Comparison of ENCODE assay signal across 11 cellular contexts in the genomic region with DNA sequence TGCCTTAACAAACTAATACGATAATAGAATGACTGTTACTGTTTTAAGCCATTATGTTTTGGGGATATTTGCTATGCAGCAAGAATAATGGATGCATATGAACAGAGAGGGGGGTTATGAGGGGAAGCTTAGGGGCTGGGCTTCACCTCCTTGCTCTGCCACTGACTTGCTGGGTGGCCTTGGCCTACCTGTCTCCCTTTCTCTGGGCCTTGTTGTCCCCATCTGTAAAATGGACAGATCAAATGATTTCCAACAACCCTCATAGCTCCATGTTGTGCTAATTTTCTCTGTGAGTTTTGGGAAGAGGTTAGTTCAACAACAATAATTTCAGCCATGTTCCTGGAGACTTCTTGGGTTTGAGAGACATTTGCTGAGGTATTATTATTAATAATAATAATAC.
"Had no signal": no experiment of that assay in that cellular context is flagged by ENCODE, and none has a peak within 500 bp of the region (broad histone marks: within the 10 kb centered on the region; RNA-seq: fewer than 3 reads in every experiment).

No MANE protein-coding gene starts in this region.

- H3K9me3 ChIP-seq: HAP-1 had no signal

- H3K27ac ChIP-seq: GM23248 had no signal

- H3K4me1 ChIP-seq: HAP-1 had no signal

- H3K4me3 ChIP-seq: GM23248, GM23338, HAP-1 had no signal

- H3K9ac ChIP-seq: GM23248 had no signal

- FAIRE-seq: H1, H54 had no signal

- H3K4me2 ChIP-seq: GM23338 had no signal

- H3K36me3 ChIP-seq: HAP-1 had no signal

- H2AFZ ChIP-seq: GM23248, GM23338 had no signal

- ATAC-seq: GM23338, HCT116 had no signal

- DNase-seq: GM23248, GOT3, H7, H9, HCEC 1CT, HFFc6 had no signal
